Comparison of ENCODE assay signal across 8 cellular contexts in the genomic region with DNA sequence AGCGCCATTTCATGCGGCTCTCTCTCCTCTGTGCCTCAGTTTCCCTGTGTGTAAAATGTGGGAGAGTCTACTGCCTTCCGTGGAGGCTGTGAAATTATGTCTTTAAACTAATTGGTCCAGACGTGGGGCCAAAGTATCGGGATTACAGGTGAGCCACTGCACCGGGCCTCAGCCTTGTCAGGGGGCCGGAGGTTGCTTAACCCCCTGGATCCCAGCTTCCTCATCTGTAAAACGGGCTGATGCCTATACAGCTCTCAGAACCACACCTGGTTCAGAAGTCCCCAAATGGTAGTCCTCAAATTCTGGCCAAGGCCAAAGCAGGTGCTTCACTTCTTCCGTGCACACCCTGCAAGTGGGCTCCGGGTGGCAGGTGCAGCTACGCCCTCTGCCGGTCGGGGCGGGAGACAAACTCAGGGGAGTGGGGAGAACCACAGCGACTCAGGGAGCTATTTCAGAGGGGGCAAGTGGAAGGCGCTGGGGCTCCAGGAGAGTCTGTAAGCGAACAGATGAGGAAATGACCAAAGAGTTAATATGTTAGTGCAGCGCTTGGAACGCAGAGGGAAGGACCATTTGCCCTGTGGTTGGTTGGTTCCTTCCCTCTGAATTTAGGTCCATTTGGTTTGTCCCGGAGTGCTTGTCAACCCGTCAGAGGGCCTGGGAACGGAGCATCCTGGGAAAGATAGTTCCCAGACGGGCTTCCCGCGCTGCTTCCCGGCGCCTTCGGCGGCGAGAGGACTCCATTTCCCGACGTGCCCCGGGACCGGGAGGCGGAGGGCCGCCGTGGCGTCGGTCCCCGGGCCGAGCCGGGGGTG. TPM values are rescaled to one million over a fixed set of nuclear protein-coding genes. Genes with fewer than 3 reads are reported as not detected.
DNase-seq lines count a peak whose midpoint lies in the region; ATAC-seq, FAIRE-seq and TF ChIP-seq lines count a peak whose summit lies in the region.

A gene (plus strand): TSS at position 812 of the 812 bp plus-strand sequence. CDS start 135 bp downstream, outside the sequence.

- no peaks in the 10 kb centered on the region for H3K9me1 ChIP-seq in keratinocyte (ENCODE audit: control insufficient read depth, extremely low read depth, insufficient read depth, low read length)

- peak within 1 kb of the TSS; percentile 96 for H2AFZ ChIP-seq in keratinocyte (ENCODE audit: control insufficient read depth, low read length)

- peak within 1 kb of the TSS; percentile 92 for H3K4me2 ChIP-seq in keratinocyte (ENCODE audit: control insufficient read depth, extremely low read depth, insufficient read depth, low read depth, low read length)

- H4K20me1 ChIP-seq in keratinocyte (ENCODE audit: control insufficient read depth, extremely low read depth, insufficient read depth, low read length): no peaks in the 10 kb centered on the region

- peak within 1 kb of the TSS; percentile 97 for H3K27ac ChIP-seq in keratinocyte (ENCODE audit: control insufficient read depth, insufficient read depth, low read length)

- dilution Hi-C loops in keratinocyte (cut with MboI; ENCODE audit: extremely low pct_ligation_motif_present, low sequenced_read_pairs): no loop called here

- ATAC-seq in GM19025 (IDR thresholded peaks at IDR 0.05; ENCODE audit: low read depth, unreplicated experiment) (peak; percentile 67), HG03354 (IDR thresholded peaks at IDR 0.05; ENCODE audit: poor library complexity, severe bottlenecking, unreplicated experiment) (peak; percentile 78)

- H3K79me2 ChIP-seq in keratinocyte (ENCODE audit: control insufficient read depth, insufficient read depth, low read length): peaks cover 37% of the 10 kb centered on the region

- H3K9me3 ChIP-seq in keratinocyte (ENCODE audit: control insufficient read depth, low read depth, low read length): no peaks in the 10 kb centered on the region

- peak within 1 kb of the TSS; percentile 80 to 89 (median 82) for H3K4me3 ChIP-seq in keratinocyte (ENCODE audit: control insufficient read depth in 2 of 3, extremely low read depth in 1 of 3, insufficient read depth in 2 of 3, low read depth in 1 of 3, low read length in 3 of 3)

- H3K36me3 ChIP-seq in keratinocyte (ENCODE audit: control insufficient read depth in 2 of 2, extremely low read depth in 1 of 2, insufficient read depth in 2 of 2, low read length in 2 of 2): peaks cover 0 to 2% of the 10 kb centered on the region in 2 experiments

- peaks cover 7% of the 10 kb centered on the region for H3K4me1 ChIP-seq in keratinocyte (ENCODE audit: control insufficient read depth, extremely low read depth, insufficient read depth, low read length)

- TF ChIP-seq CTCF in keratinocyte (optimal IDR thresholded peaks at IDR 0.05 in 1 of 3, IDR thresholded peaks at IDR 0.05 in 1 of 3, conservative IDR thresholded peaks at IDR 0.05 in 1 of 3; ENCODE audit: extremely low read depth in 1 of 3, insufficient read depth in 2 of 3, low read length in 3 of 3): peak; percentile 95 to 98 (median 95)

- H3K27me3 ChIP-seq in keratinocyte (ENCODE audit: control insufficient read depth, extremely low read depth, insufficient read depth, low read length): no peaks in the 10 kb centered on the region

- DNase-seq in AG20443 (ENCODE audit: low spot score) (peak; percentile 96), NCI-H446 (lab: John Stamatoyannopoulos, UW) (peak; percentile 91 to 97), cerebellar cortex (ENCODE audit: low spot score) (peak; percentile 98), keratinocyte (ENCODE audit: low read depth, low spot score) (peak; percentile 38)
- DNase-seq in activated CD4-positive, CD25-positive, alpha-beta regulatory T cell treated with anti-CD3 and anti-CD28 coated beads, Interleukin-2, amount 50 U/mL, for 72 hours: peak; percentile 85
- DNase-seq in stimulated activated CD4-positive, alpha-beta T cell treated with anti-CD3 and anti-CD28 coated beads, Interleukin-12 subunit alpha, Interleukin-12 subunit beta, amount 100 ng/mL, for 48 hours (ENCODE audit: low read depth in 2 of 3, low spot score in 1 of 3): peak; percentile 87 to 90 (median 88)

- H3K9ac ChIP-seq in keratinocyte (ENCODE audit: control insufficient read depth, extremely low read depth, insufficient read depth, low read length): peak within 1 kb of the TSS; percentile 89

- peak; percentile 84 for FAIRE-seq in keratinocyte (lab: Jason Lieb, UNC)

RNA-seq across cellular contexts. Expression of the gene that starts here (rescaled TPM):
- 1.9 to 6.7 TPM (median 2.6 TPM) in 3 replicates for polyA plus RNA-seq in keratinocyte
- 30.6 TPM for polyA plus RNA-seq in keratinocyte (2011; ENCODE audit: low read depth)
- 4.1 and 10.4 TPM in 2 replicates for polyA plus RNA-seq in keratinocyte (2011; cell fraction: cytosol; rRNA removed)
- polyA plus RNA-seq in keratinocyte (2011; cell fraction: nucleus; rRNA removed): 17.0 and 23.2 TPM in 2 replicates
- 14.5 and 21.2 TPM in 2 replicates for polyA plus RNA-seq in keratinocyte (2012; ENCODE audit: low replicate concordance)
- 6.8 to 35.3 TPM (median 10.5 TPM) in 3 replicates for polyA minus RNA-seq in keratinocyte
- 25.5 TPM for polyA minus RNA-seq in keratinocyte (2011; cell fraction: cytosol; rRNA and poly(A)+ RNA removed)
- 14.0 and 15.9 TPM in 2 replicates for polyA minus RNA-seq in keratinocyte (2011; cell fraction: nucleus; rRNA and poly(A)+ RNA removed)

Comparison
In these comparisons a context has a peak if more than half of its experiments do, and no peak if none do; other contexts are left out.
1. Peak in every context shown above with its lines: DNase-seq, ATAC-seq, H3K4me3 ChIP-seq and H3K27ac ChIP-seq.
2. DNase-seq: peak in every context shown above with its lines; median percentile 98 in cerebellar cortex; 96 in AG20443; 94 in NCI-H446; 88 in stimulated activated CD4-positive, alpha-beta T cell treated with anti-CD3 and anti-CD28 coated beads, Interleukin-12 subunit alpha, Interleukin-12 subunit beta, amount 100 ng/mL, for 48 hours; 85 in activated CD4-positive, CD25-positive, alpha-beta regulatory T cell treated with anti-CD3 and anti-CD28 coated beads, Interleukin-2, amount 50 U/mL, for 72 hours; 38 in keratinocyte.